In genomic region chr1:15128520-15129313, GRCh38 we compare ENCODE assay signal across 8 cellular contexts. TPM values are rescaled to one million over a fixed set of nuclear protein-coding genes. Genes with fewer than 3 reads are reported as not detected.
DNase-seq lines count a peak whose midpoint lies in the region; ATAC-seq lines count a peak whose summit lies in the region.

No MANE protein-coding gene starts in this region.

- H3K4me2 ChIP-seq in mesendoderm (ENCODE audit: low read length) = no peak overlapping the region

- H2BK120ac ChIP-seq in mesendoderm (ENCODE audit: low read depth, low read length) = no peak overlapping the region

- no peak overlapping the region for H3K4me3 ChIP-seq in mesendoderm (ENCODE audit: low read length)

- no peaks in the 10 kb centered on the region for H3K4me1 Mint-ChIP-seq in activated CD4-positive, alpha-beta memory T cell treated with anti-CD3 and anti-CD28 coated beads, Interleukin-2, amount 10 ng/mL, durations not matched to agents 7 days and 5 days

- no peak overlapping the region for H2BK15ac ChIP-seq in mesendoderm (replicated peaks; ENCODE audit: low read depth)

- no peak overlapping the region for H3K18ac ChIP-seq in mesendoderm (ENCODE audit: low read length)

- no peak overlapping the region for H3K56ac ChIP-seq in mesendoderm (ENCODE audit: low read length)

- H3K79me1 ChIP-seq in mesendoderm (ENCODE audit: low read length) = no peaks in the 10 kb centered on the region

- H3K4ac ChIP-seq in mesendoderm (ENCODE audit: low read depth, low read length) = no peak overlapping the region

- H3K4me3 Mint-ChIP-seq in activated CD4-positive, alpha-beta memory T cell treated with anti-CD3 and anti-CD28 coated beads, Interleukin-2, amount 10 ng/mL, durations not matched to agents 7 days and 5 days = no peak overlapping the region

- CTCF ChIA-PET in activated CD4-positive, alpha-beta memory T cell treated with anti-CD3 and anti-CD28 coated beads, Interleukin-2, amount 10 ng/mL, durations not matched to agents 7 days and 5 days (lab: Charles Lee) = interaction anchor here (0.7 to 3.7 kb wide), 36 partner anchors 9 to 303 kb away, joined by 3 to 64 read pairs (median 4); partner anchors contain the start of gene TMEM51

- no peaks in the 10 kb centered on the region for H3K4me1 ChIP-seq in mesendoderm (ENCODE audit: control insufficient read depth, low read depth, low read length)

- no peaks in the 10 kb centered on the region for H3K36me3 Mint-ChIP-seq in activated CD4-positive, alpha-beta memory T cell treated with anti-CD3 and anti-CD28 coated beads, Interleukin-2, amount 10 ng/mL, durations not matched to agents 7 days and 5 days (ENCODE audit: low read depth)

- ATAC-seq in HG03097 (IDR thresholded peaks at IDR 0.05; ENCODE audit: low FRiP score, unreplicated experiment) (peak; percentile 57), GM21737 (IDR thresholded peaks at IDR 0.05; ENCODE audit: unreplicated experiment) (no peak)

- no peak overlapping the region for H3K27ac ChIP-seq in mesendoderm (ENCODE audit: low read depth, low read length)

- H3K79me2 ChIP-seq in mesendoderm (ENCODE audit: control insufficient read depth, insufficient read depth, low read length) = no peaks in the 10 kb centered on the region

- H3K9me3 Mint-ChIP-seq in activated CD4-positive, alpha-beta memory T cell treated with anti-CD3 and anti-CD28 coated beads, Interleukin-2, amount 10 ng/mL, durations not matched to agents 7 days and 5 days = no peaks in the 10 kb centered on the region

- H4K8ac ChIP-seq in mesendoderm (ENCODE audit: low read depth, low read length) = no peak overlapping the region

- DNase-seq in ELF-1 (ENCODE audit: low read depth, low spot score) (peak; percentile 98), NCI-H82 treated with DMSO at 0.1 percent for 48 hours (lab: John Stamatoyannopoulos, UW; ENCODE audit: unreplicated experiment) (peak; percentile 63), ecto neural progenitor cell (ENCODE audit: low spot score) (peak; percentile 86), mesendoderm (peak; percentile 85)
- peak; percentile 76 for DNase-seq in activated CD4-positive, alpha-beta memory T cell treated with anti-CD3 and anti-CD28 coated beads, Interleukin-2, amount 10 ng/mL, durations not matched to agents 7 days and 5 days
- DNase-seq in stimulated activated CD8-positive, alpha-beta memory T cell treated with anti-CD3 and anti-CD28 coated beads, Interleukin-2, amount 100 ng/mL, for 48 hours (ENCODE audit: low read depth in 2 of 2) = peak; percentile 57 to 69

- H3K27me3 ChIP-seq in mesendoderm (ENCODE audit: insufficient read depth, low read length, poor library complexity) = no peaks in the 10 kb centered on the region

- peaks cover 23% of the 10 kb centered on the region for H3K27me3 Mint-ChIP-seq in activated CD4-positive, alpha-beta memory T cell treated with anti-CD3 and anti-CD28 coated beads, Interleukin-2, amount 10 ng/mL, durations not matched to agents 7 days and 5 days

- H3K23ac ChIP-seq in mesendoderm (ENCODE audit: low read length) = no peak overlapping the region

- WGBS in mesendoderm (ENCODE audit: extremely low coverage, insufficient coverage, low lambda C conversion rate) = no CpG with 5 or more reads among the region's 18 CpGs

- no peak overlapping the region for H3K9ac ChIP-seq in mesendoderm (ENCODE audit: low read length)

- no peaks in the 10 kb centered on the region for H3K36me3 ChIP-seq in mesendoderm (ENCODE audit: control insufficient read depth, insufficient read depth, low read length)

- no peak overlapping the region for H4K5ac ChIP-seq in mesendoderm (ENCODE audit: low read length)

- POLR2A ChIA-PET in activated CD4-positive, alpha-beta memory T cell treated with anti-CD3 and anti-CD28 coated beads, Interleukin-2, amount 10 ng/mL, durations not matched to agents 7 days and 5 days (lab: Charles Lee) = interaction anchor here (0.6 to 1.0 kb wide), 2 partner anchors 105 to 143 kb away, joined by 3 read pairs; no protein-coding TSS in a partner anchor

- H2BK5ac ChIP-seq in mesendoderm (ENCODE audit: low read length) = no peak overlapping the region

- H2AK5ac ChIP-seq in mesendoderm (ENCODE audit: low read length) = no peak overlapping the region

- H3K27ac Mint-ChIP-seq in activated CD4-positive, alpha-beta memory T cell treated with anti-CD3 and anti-CD28 coated beads, Interleukin-2, amount 10 ng/mL, durations not matched to agents 7 days and 5 days = no peak overlapping the region

RNA-seq across cellular contexts. Expression of gene TMEM51, which starts 24.8 kb away (rescaled TPM):
- total RNA-seq in activated CD4-positive, alpha-beta memory T cell treated with anti-CD3 and anti-CD28 coated beads, Interleukin-2, amount 10 ng/mL, durations not matched to agents 7 days and 5 days = not detected
- 3.1 TPM for polyA plus RNA-seq in mesendoderm (2013, experiment 1 of 2)
- 3.1 TPM for polyA plus RNA-seq in mesendoderm (2013, experiment 2 of 2)
